13 cellular contexts compared by ENCODE assay signal in genomic region chr20:20373046-20373706, GRCh38. TPM values are rescaled to one million over a fixed set of nuclear protein-coding genes. Genes with fewer than 3 reads are reported as not detected.
DNase-seq lines count a peak whose midpoint lies in the region; ATAC-seq lines count a peak whose summit lies in the region.
"Had no signal": no experiment of that assay in that cellular context is flagged by ENCODE, and none has a peak within 500 bp of the region (broad histone marks: within the 10 kb centered on the region; RNA-seq: fewer than 3 reads in every experiment).

No MANE protein-coding gene starts in this region.

- no peaks in the 10 kb centered on the region for H3K9me3 Mint-ChIP-seq in activated CD4-positive, alpha-beta T cell treated with anti-CD3 and anti-CD28 coated beads for 36 hours (ENCODE audit: low read depth)
- H3K9me3 Mint-ChIP-seq: IgD-negative memory B cell had no signal

- H3K36me3 Mint-ChIP-seq in activated CD4-positive, alpha-beta T cell treated with anti-CD3 and anti-CD28 coated beads for 36 hours (ENCODE audit: low read depth) = peaks cover 5% of the 10 kb centered on the region
- H3K36me3 Mint-ChIP-seq: IgD-negative memory B cell had no signal

- no peak overlapping the region for H3K27ac Mint-ChIP-seq in activated CD4-positive, alpha-beta T cell treated with anti-CD3 and anti-CD28 coated beads for 36 hours
- H3K27ac Mint-ChIP-seq: IgD-negative memory B cell had no signal

- H3K27me3 Mint-ChIP-seq in activated CD4-positive, alpha-beta T cell treated with anti-CD3 and anti-CD28 coated beads for 36 hours = peaks cover 43% of the 10 kb centered on the region

- POLR2A ChIA-PET in activated CD4-positive, alpha-beta T cell treated with anti-CD3 and anti-CD28 coated beads for 36 hours (lab: Charles Lee) = no interaction called here

- DNase-seq in activated CD4-positive, alpha-beta T cell treated with anti-CD3 and anti-CD28 coated beads for 48 hours = peak; percentile 16
- no peak for DNase-seq in activated CD4-positive, alpha-beta T cell treated with anti-CD3 and anti-CD28 coated beads for 36 hours
- DNase-seq in NCI-H345 (lab: John Stamatoyannopoulos, UW) (peak; percentile 87), fibroblast of gingiva (ENCODE audit: low read depth) (peak; percentile 52), stromal cell of bone marrow (ENCODE audit: low read depth) (peak; percentile 25), HUDEP-2 (lab: John Stamatoyannopoulos, UW; ENCODE audit: unreplicated experiment in 76 of 76) (no peak)
- DNase-seq: AML-193, aorta, thyroid gland had no signal

- intact Hi-C loops in activated CD4-positive, alpha-beta T cell treated with anti-CD3 and anti-CD28 coated beads for 36 hours (cut with DNase I, micrococcal nuclease) = no loop called here

- ATAC-seq in activated CD4-positive, alpha-beta T cell treated with anti-CD3 and anti-CD28 coated beads for 36 hours = no peak
- ATAC-seq in GM21367 (IDR thresholded peaks at IDR 0.05; ENCODE audit: unreplicated experiment) (no peak), HG02588 (IDR thresholded peaks at IDR 0.05; ENCODE audit: unreplicated experiment) (no peak)

- CTCF ChIA-PET in activated CD4-positive, alpha-beta T cell treated with anti-CD3 and anti-CD28 coated beads for 36 hours (lab: Charles Lee) = interaction anchor here (2.1 kb wide), 1 partner anchor 12 kb away, joined by 6 read pairs; no protein-coding TSS in a partner anchor

- peaks cover 11% of the 10 kb centered on the region for H3K4me1 Mint-ChIP-seq in activated CD4-positive, alpha-beta T cell treated with anti-CD3 and anti-CD28 coated beads for 36 hours

- H3K4me3 Mint-ChIP-seq in activated CD4-positive, alpha-beta T cell treated with anti-CD3 and anti-CD28 coated beads for 36 hours = no peak overlapping the region

RNA-seq across cellular contexts. Expression of gene INSM1, which starts 5.3 kb away (rescaled TPM):
- 1 to 10 TPM; 6.1 to 6.8 TPM for total RNA-seq in activated CD4-positive, alpha-beta T cell treated with anti-CD3 and anti-CD28 coated beads for 36 hours
- total RNA-seq: aorta, epithelial cell of proximal tubule had no signal

Comparison
In these comparisons a context has a peak if more than half of its experiments do, and no peak if none do; other contexts are left out.
1. DNase-seq: peak in activated CD4-positive, alpha-beta T cell treated with anti-CD3 and anti-CD28 coated beads for 48 hours (single experiment), NCI-H345 (single experiment), fibroblast of gingiva (single experiment) and stromal cell of bone marrow (single experiment); none in activated CD4-positive, alpha-beta T cell treated with anti-CD3 and anti-CD28 coated beads for 36 hours (single experiment) and HUDEP-2 (0 of 76).